ENCODE assay signal across 15 cellular contexts in genomic region chr1:229478852-229479251, GRCh38. TPM values are rescaled to one million over a fixed set of nuclear protein-coding genes. Genes with fewer than 3 reads are reported as not detected.
DNase-seq lines count a peak whose midpoint lies in the region; ATAC-seq, FAIRE-seq and TF ChIP-seq lines count a peak whose summit lies in the region.
"Had no signal": no experiment of that assay in that cellular context is flagged by ENCODE, and none has a peak within 500 bp of the region (broad histone marks: within the 10 kb centered on the region; RNA-seq: fewer than 3 reads in every experiment).

No MANE protein-coding gene starts in this region.

- no peaks in the 10 kb centered on the region for H3K9me3 ChIP-seq in small intestine (ENCODE audit: control insufficient read depth, low read depth)
- no peaks in the 10 kb centered on the region for H3K9me3 ChIP-seq in CD4-positive, alpha-beta memory T cell (ENCODE audit: control insufficient read depth in 1 of 2, low read length in 2 of 2)
- H3K9me3 ChIP-seq: heart right ventricle, thoracic aorta had no signal

- H3K27me3 Mint-ChIP-seq in activated T-helper 17 cell treated with anti-CD3 and anti-CD28 coated beads, Interleukin-2, amount 50 U/mL, for 72 hours: no peaks in the 10 kb centered on the region
- H3K27me3 Mint-ChIP-seq in CD4-positive, alpha-beta memory T cell: no peaks in the 10 kb centered on the region

- no peak overlapping the region for H3K4me3 Mint-ChIP-seq in activated T-helper 17 cell treated with anti-CD3 and anti-CD28 coated beads, Interleukin-2, amount 50 U/mL, for 72 hours
- H3K4me3 Mint-ChIP-seq in CD4-positive, alpha-beta memory T cell: no peak overlapping the region
- H3K4me3 Mint-ChIP-seq: natural killer cell had no signal

- H3K27ac ChIP-seq in small intestine (ENCODE audit: low read depth in 1 of 2, low read length in 1 of 2): no peak overlapping the region
- no peak overlapping the region for H3K27ac ChIP-seq in CD4-positive, alpha-beta memory T cell (ENCODE audit: low read depth, low read length)
- H3K27ac ChIP-seq: heart right ventricle, thoracic aorta had no signal

- no peak overlapping the region for H3K4me3 ChIP-seq in small intestine (ENCODE audit: low read depth in 1 of 2, low read length in 2 of 2)
- H3K4me3 ChIP-seq in CD4-positive, alpha-beta memory T cell (ENCODE audit: low read length in 2 of 2): no peak overlapping the region
- H3K4me3 ChIP-seq: heart right ventricle, thoracic aorta had no signal

- no peak for TF ChIP-seq POLR2A in GM18505 (IDR thresholded peaks at IDR 0.05; ENCODE audit: borderline replicate concordance, extremely low read depth, insufficient read depth, insufficient read length)

- intact Hi-C loops in CD4-positive, alpha-beta memory T cell (cut with micrococcal nuclease): no loop called here

- no peak for FAIRE-seq in small intestine (lab: Jason Lieb, UNC)
- FAIRE-seq: colon, H54 had no signal

- H3K4me1 ChIP-seq in small intestine (ENCODE audit: control insufficient read depth in 2 of 2, insufficient read depth in 1 of 2, low read depth in 1 of 2, low read length in 1 of 2): no peaks in the 10 kb centered on the region
- no peaks in the 10 kb centered on the region for H3K4me1 ChIP-seq in CD4-positive, alpha-beta memory T cell (ENCODE audit: insufficient read depth, low read length)

- H3K9me3 Mint-ChIP-seq in activated T-helper 17 cell treated with anti-CD3 and anti-CD28 coated beads, Interleukin-2, amount 50 U/mL, for 72 hours: no peaks in the 10 kb centered on the region
- H3K9me3 Mint-ChIP-seq in CD4-positive, alpha-beta memory T cell: no peaks in the 10 kb centered on the region
- H3K9me3 Mint-ChIP-seq: natural killer cell had no signal

- no peak overlapping the region for H3K27ac Mint-ChIP-seq in activated T-helper 17 cell treated with anti-CD3 and anti-CD28 coated beads, Interleukin-2, amount 50 U/mL, for 72 hours
- H3K27ac Mint-ChIP-seq in CD4-positive, alpha-beta memory T cell: peak overlapping the region in 1 of 7 donors; percentile 59

- POLR2A ChIA-PET in CD4-positive, alpha-beta memory T cell (lab: Charles Lee; ENCODE audit: partially characterized antibody): interaction anchor here (0.6 kb wide), 1 partner anchor 23 kb away, joined by 3 read pairs; no protein-coding TSS in a partner anchor

- ATAC-seq in GM18505 (IDR thresholded peaks at IDR 0.05; ENCODE audit: unreplicated experiment) (peak; percentile 61), GM21381 (IDR thresholded peaks at IDR 0.05; ENCODE audit: unreplicated experiment) (peak; percentile 65), HG03108 (IDR thresholded peaks at IDR 0.05; ENCODE audit: unreplicated experiment) (peak; percentile 60)
- peak; percentile 76 for ATAC-seq in activated T-helper 17 cell treated with anti-CD3 and anti-CD28 coated beads, Interleukin-2, amount 50 U/mL, for 72 hours (replicated peaks)
- ATAC-seq: heart right ventricle, natural killer cell had no signal

- peaks cover 97% of the 10 kb centered on the region for H3K36me3 Mint-ChIP-seq in activated T-helper 17 cell treated with anti-CD3 and anti-CD28 coated beads, Interleukin-2, amount 50 U/mL, for 72 hours (ENCODE audit: low read depth)
- peaks cover 54 to 75% of the 10 kb centered on the region in 2 donors for H3K36me3 Mint-ChIP-seq in CD4-positive, alpha-beta memory T cell

- 89 to 97% (median 91%) methylated on average over 1 of the region's 1 CpG for WGBS in small intestine, 3 donors

- H3K27me3 ChIP-seq in small intestine (ENCODE audit: control insufficient read depth in 2 of 2, insufficient read depth in 2 of 2, low read length in 2 of 2): no peaks in the 10 kb centered on the region
- no peaks in the 10 kb centered on the region for H3K27me3 ChIP-seq in CD4-positive, alpha-beta memory T cell (ENCODE audit: insufficient read depth, low read length)
- H3K27me3 ChIP-seq: heart right ventricle had no signal

- peaks cover 11 to 13% of the 10 kb centered on the region in 2 donors for H3K36me3 ChIP-seq in small intestine (ENCODE audit: control insufficient read depth in 2 of 2, insufficient read depth in 2 of 2, low read length in 2 of 2)
- peaks cover 44% of the 10 kb centered on the region for H3K36me3 ChIP-seq in CD4-positive, alpha-beta memory T cell (ENCODE audit: insufficient read depth, low read length)

- CTCF ChIA-PET in CD4-positive, alpha-beta memory T cell (lab: Charles Lee; ENCODE audit: partially characterized antibody): interaction anchor here (0.8 to 6.5 kb wide), 3 partner anchors 11 to 811 kb away, joined by 3 to 216 read pairs (median 3); no protein-coding TSS in a partner anchor

- DNase-seq in small intestine (no peak), GM19238 (ENCODE audit: insufficient read length, low spot score) (no peak), DMS53 (lab: John Stamatoyannopoulos, UW) (no peak)
- DNase-seq in CD4-positive, alpha-beta memory T cell: no peak
- DNase-seq: heart right ventricle, natural killer cell, NCI-H1105 treated with DMSO at 0.1 percent for 48 hours, SHP77 treated with DMSO at 0.1 percent for 48 hours had no signal

- H3K4me1 Mint-ChIP-seq in activated T-helper 17 cell treated with anti-CD3 and anti-CD28 coated beads, Interleukin-2, amount 50 U/mL, for 72 hours: peaks cover 17% of the 10 kb centered on the region
- H3K4me1 Mint-ChIP-seq in CD4-positive, alpha-beta memory T cell: peaks cover 5 to 13% (median 8%) of the 10 kb centered on the region in 4 donors

RNA-seq across cellular contexts. Expression of gene NUP133, which starts 29.3 kb away (rescaled TPM):
- total RNA-seq in activated T-helper 17 cell treated with anti-CD3 and anti-CD28 coated beads, Interleukin-2, amount 50 U/mL, for 72 hours: 10 to 100 TPM; 42.1 to 52.1 TPM
- 10 to 100 TPM in 1 of 3 donors, 1 to 10 TPM in 2; 7.4 to 14.0 (median 9.5) TPM for polyA plus RNA-seq in small intestine
- total RNA-seq in CD4-positive, alpha-beta memory T cell: 10 to 100 TPM; 45.8 to 48.4 TPM
- polyA plus RNA-seq in CD4-positive, alpha-beta memory T cell: 10 to 100 TPM; 16.8 to 18.6 TPM

RNA-seq across cellular contexts. Expression of gene ACTA1, which starts 45.0 kb away (rescaled TPM):
- not detected for total RNA-seq in activated T-helper 17 cell treated with anti-CD3 and anti-CD28 coated beads, Interleukin-2, amount 50 U/mL, for 72 hours
- polyA plus RNA-seq in small intestine: 10 to 100 TPM in 2 of 3 donors, under 1 TPM in 1; 0.33 to 37.3 (median 25.7) TPM
- under 1 TPM in 1 of 2 experiments, not detected in 1; 0.29 TPM for total RNA-seq in CD4-positive, alpha-beta memory T cell
- not detected for polyA plus RNA-seq in CD4-positive, alpha-beta memory T cell
